Comparison of ENCODE assay signal across 11 cellular contexts in genomic region chr11:77778549-77778948, GRCh38.
"Had no signal": no experiment of that assay in that cellular context is flagged by ENCODE, and none has a peak within 500 bp of the region (broad histone marks: within the 10 kb centered on the region; RNA-seq: fewer than 3 reads in every experiment).

No MANE protein-coding gene starts in this region.

- ATAC-seq: heart right ventricle, left ventricle myocardium superior, SK-N-SH treated with all-trans-retinoic acid at 6 μM for 48 hours had no signal

- H3K4me3 ChIP-seq: heart right ventricle, neural progenitor cell, ovary, testis had no signal

- H3K27ac Mint-ChIP-seq: activated naive CD8-positive, alpha-beta T cell treated with anti-CD3 and anti-CD28 coated beads, Interleukin-2, amount 10 ng/mL, durations not matched to agents 7 days and 5 days; neural progenitor cell; stimulated activated naive CD8-positive, alpha-beta T cell treated with anti-CD3 and anti-CD28 coated beads, Interleukin-15, Interleukin-2, amounts not matched to agents 100 ng/mL and 50 ng/mL, for 24 hours had no signal

- H3K9ac ChIP-seq: neural progenitor cell had no signal

- H3K4me1 ChIP-seq: neural progenitor cell, testis had no signal

- H3K4me1 Mint-ChIP-seq: neural progenitor cell had no signal

- H3K36me3 ChIP-seq: ovary had no signal

- H3K27me3 ChIP-seq: heart right ventricle, neural progenitor cell, ovary, testis had no signal

- H3K27me3 Mint-ChIP-seq: activated naive CD8-positive, alpha-beta T cell treated with anti-CD3 and anti-CD28 coated beads, Interleukin-2, amount 10 ng/mL, durations not matched to agents 7 days and 5 days; stimulated activated naive CD8-positive, alpha-beta T cell treated with anti-CD3 and anti-CD28 coated beads, Interleukin-15, Interleukin-2, amounts not matched to agents 100 ng/mL and 50 ng/mL, for 24 hours had no signal

- H3K4me3 Mint-ChIP-seq: activated naive CD8-positive, alpha-beta T cell treated with anti-CD3 and anti-CD28 coated beads, Interleukin-2, amount 10 ng/mL, durations not matched to agents 7 days and 5 days; neural progenitor cell; stimulated activated naive CD8-positive, alpha-beta T cell treated with anti-CD3 and anti-CD28 coated beads, Interleukin-15, Interleukin-2, amounts not matched to agents 100 ng/mL and 50 ng/mL, for 24 hours had no signal

- H3K27ac ChIP-seq: heart right ventricle, neural progenitor cell, ovary, testis had no signal

- H3K9me3 Mint-ChIP-seq: activated naive CD8-positive, alpha-beta T cell treated with anti-CD3 and anti-CD28 coated beads, Interleukin-2, amount 10 ng/mL, durations not matched to agents 7 days and 5 days; neural progenitor cell; stimulated activated naive CD8-positive, alpha-beta T cell treated with anti-CD3 and anti-CD28 coated beads, Interleukin-15, Interleukin-2, amounts not matched to agents 100 ng/mL and 50 ng/mL, for 24 hours had no signal

- H3K9me3 ChIP-seq: heart right ventricle, ovary, testis had no signal

- DNase-seq: activated CD4-positive, CD25-positive, alpha-beta regulatory T cell; activated naive CD8-positive, alpha-beta T cell treated with anti-CD3 and anti-CD28 coated beads, Interleukin-2, amount 10 ng/mL, durations not matched to agents 7 days and 5 days; heart right ventricle; left ventricle myocardium superior; mesendoderm; ovary; stimulated activated CD4-positive, alpha-beta T cell treated with anti-CD3 and anti-CD28 coated beads, Interleukin-12 subunit alpha, Interleukin-12 subunit beta, amount 100 ng/mL, for 4 hours; testis had no signal
